ENCODE assay signal across 8 cellular contexts in the genomic region with DNA sequence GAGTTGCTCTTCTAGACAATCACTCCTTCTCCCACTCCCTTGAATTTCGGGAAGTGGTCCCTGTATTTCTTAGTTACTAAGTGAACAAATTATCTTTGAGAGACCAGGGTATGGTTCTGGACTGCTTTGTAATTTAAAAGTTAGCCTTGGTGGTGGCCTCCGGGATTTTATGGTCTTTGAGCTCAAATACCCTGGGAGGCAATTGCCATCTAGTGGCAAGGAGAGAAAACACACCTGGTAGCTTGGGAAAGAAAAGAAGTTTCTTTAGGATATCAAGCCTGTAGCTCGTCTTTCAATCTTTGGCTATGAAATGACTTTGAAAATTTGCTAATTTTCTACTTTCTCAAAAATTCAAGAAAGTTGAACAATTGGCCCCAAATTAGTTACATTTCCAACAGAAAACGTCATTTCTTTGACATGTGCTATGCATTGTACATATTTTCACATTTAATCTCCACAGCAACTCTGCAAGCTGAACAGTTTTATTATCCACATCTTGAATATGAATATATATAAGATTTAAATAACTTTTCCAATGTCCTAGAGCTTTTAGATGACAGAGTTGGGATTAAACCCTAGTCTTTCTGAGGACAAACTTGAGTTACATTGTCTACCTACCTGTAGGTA. TPM values are rescaled to one million over a fixed set of nuclear protein-coding genes. Genes with fewer than 3 reads are reported as not detected.
DNase-seq lines count a peak whose midpoint lies in the region; ATAC-seq and TF ChIP-seq lines count a peak whose summit lies in the region.

No MANE protein-coding gene starts in this region.

- H2AFZ ChIP-seq in smooth muscle cell (ENCODE audit: low read depth) = peak overlapping the region; percentile 78

- ATAC-seq in activated B cell treated with CpG ODN at 0.5 μM for 24 hours (ENCODE audit: low read depth) (peak; percentile 54), heart right ventricle (peak in 1 of 8 donors; percentile 33)

- H3K79me2 ChIP-seq in smooth muscle cell (ENCODE audit: low read depth) = no peaks in the 10 kb centered on the region

- no peaks in the 10 kb centered on the region for H3K27me3 Mint-ChIP-seq in activated B cell treated with CpG ODN at 0.5 μM for 24 hours

- TF ChIP-seq CTCF in NB4 (IDR thresholded peaks at IDR 0.05; ENCODE audit: low read depth, low read length) = peak; percentile 85
- TF ChIP-seq CTCF in activated B cell treated with CpG ODN at 0.5 μM for 24 hours (IDR thresholded peaks at IDR 0.05) = no peak
- peak; percentile 25 to 81 (median 64) for TF ChIP-seq CTCF in heart right ventricle (IDR thresholded peaks at IDR 0.05)
- peak; percentile 87 for TF ChIP-seq CTCF in smooth muscle cell (IDR thresholded peaks at IDR 0.05; ENCODE audit: borderline replicate concordance, insufficient read depth, poor library complexity, severe bottlenecking)

- 3 to 4% methylated on average over 4 of the region's 4 CpGs for WGBS in heart right ventricle, 2 donors
- WGBS in smooth muscle cell (ENCODE audit: low lambda C conversion rate) = 10% methylated on average over 4 of the region's 4 CpGs

- H3K4me2 ChIP-seq in smooth muscle cell = no peak overlapping the region

- H3F3A ChIP-seq in smooth muscle cell (ENCODE audit: low read depth) = no peaks in the 10 kb centered on the region

- H4K20me1 ChIP-seq in smooth muscle cell (ENCODE audit: low read depth) = no peaks in the 10 kb centered on the region

- DNase-seq in stimulated activated CD4-positive, alpha-beta T cell treated with anti-CD3 and anti-CD28 coated beads, Interleukin-4, amount 100 ng/mL, for 24 hours = peak; percentile 17
- DNase-seq in stimulated activated CD4-positive, alpha-beta T cell treated with anti-CD3 and anti-CD28 coated beads, Interleukin-2, amount 100 ng/mL, for 48 hours = no peak
- DNase-seq in HCEC 1CT (peak; percentile 54), NB4 (ENCODE audit: low read depth) (peak; percentile 58), activated B cell treated with CpG ODN at 0.5 μM for 24 hours (no peak), heart right ventricle (no peak), smooth muscle cell (lab: John Stamatoyannopoulos, UW; ENCODE audit: unreplicated experiment) (no peak), NCI-H187 (lab: John Stamatoyannopoulos, UW) (no peak)

- TF ChIP-seq POLR2A in NB4 (IDR thresholded peaks at IDR 0.05; ENCODE audit: extremely low read depth, insufficient read length) = no peak

- peaks cover 3% of the 10 kb centered on the region for H3K4me1 Mint-ChIP-seq in activated B cell treated with CpG ODN at 0.5 μM for 24 hours

- H3K4me3 Mint-ChIP-seq in activated B cell treated with CpG ODN at 0.5 μM for 24 hours = no peak overlapping the region

- POLR2A ChIA-PET in activated B cell treated with CpG ODN at 0.5 μM for 24 hours (lab: Charles Lee) = interaction anchor here (0.6 to 1.1 kb wide), 4 partner anchors 298 to 378 kb away, joined by 3 to 4 read pairs (median 3); no protein-coding TSS in a partner anchor

- peaks cover 0 to 6% (median 4%) of the 10 kb centered on the region in 7 donors for H3K27me3 ChIP-seq in heart right ventricle
- no peaks in the 10 kb centered on the region for H3K27me3 ChIP-seq in smooth muscle cell (ENCODE audit: low read depth)

- intact Hi-C loops in activated B cell treated with CpG ODN at 0.5 μM for 24 hours (cut with micrococcal nuclease) = loop anchor here (1.0 to 5.0 kb wide), 10 partner anchors 171 to 814 kb away; a partner anchor contains a TSS
- intact Hi-C loops in heart right ventricle (cut with DNase I) = loop anchor here in 4 of 10 donors (5.0 to 10.0 kb wide), 5 partner anchors 169 to 379 kb away; no protein-coding TSS in a partner anchor

- H3K9ac ChIP-seq in smooth muscle cell (ENCODE audit: low read depth) = no peak overlapping the region

- H3K9me3 ChIP-seq in heart right ventricle (no peaks in the 10 kb centered on the region), smooth muscle cell (replicated peaks; ENCODE audit: low read depth) (no peaks in the 10 kb centered on the region)

- CTCF ChIA-PET in activated B cell treated with CpG ODN at 0.5 μM for 24 hours (lab: Charles Lee) = interaction anchor here (0.8 to 4.1 kb wide), 30 partner anchors 8 to 805 kb away, joined by 3 to 56 read pairs (median 5); a partner anchor contains a TSS

- no peaks in the 10 kb centered on the region for H3K36me3 Mint-ChIP-seq in activated B cell treated with CpG ODN at 0.5 μM for 24 hours (ENCODE audit: low read depth)

- H3K27ac Mint-ChIP-seq in activated B cell treated with CpG ODN at 0.5 μM for 24 hours = no peak overlapping the region

- H3K27ac ChIP-seq in heart right ventricle (no peak overlapping the region), smooth muscle cell (ENCODE audit: low read depth) (no peak overlapping the region)

- no peaks in the 10 kb centered on the region for H3K4me1 ChIP-seq in heart right ventricle
- no peaks in the 10 kb centered on the region for H3K4me1 ChIP-seq in smooth muscle cell (ENCODE audit: low read depth)

- H3K36me3 ChIP-seq in heart right ventricle = no peaks in the 10 kb centered on the region
- no peaks in the 10 kb centered on the region for H3K36me3 ChIP-seq in smooth muscle cell (ENCODE audit: low read depth)

- H3K9me3 Mint-ChIP-seq in activated B cell treated with CpG ODN at 0.5 μM for 24 hours = no peaks in the 10 kb centered on the region

- H3K4me3 ChIP-seq in NB4 (ENCODE audit: low read depth, low read length) (no peak overlapping the region), heart right ventricle (no peak overlapping the region), smooth muscle cell (no peak overlapping the region)

RNA-seq across cellular contexts. Expression of a gene that starts 39.1 kb away (rescaled TPM):
- not detected in 2 replicates for total RNA-seq in activated B cell treated with CpG ODN at 0.5 μM for 24 hours
- not detected for total RNA-seq in heart right ventricle
- polyA plus RNA-seq in heart right ventricle = not detected
- total RNA-seq in smooth muscle cell = not detected in 2 replicates
- not detected in 2 replicates for polyA plus RNA-seq in smooth muscle cell

RNA-seq across cellular contexts. Expression of a gene that starts 41.3 kb away (rescaled TPM):
- total RNA-seq in activated B cell treated with CpG ODN at 0.5 μM for 24 hours = not detected in 2 replicates
- not detected for total RNA-seq in heart right ventricle
- not detected for polyA plus RNA-seq in heart right ventricle
- total RNA-seq in smooth muscle cell = 0.49 TPM in 1 of 2 replicates, not detected in the other
- polyA plus RNA-seq in smooth muscle cell = 0.46 and 0.87 TPM in 2 replicates

RNA-seq across cellular contexts. Expression of a gene that starts 58.3 kb away (rescaled TPM):
- total RNA-seq in activated B cell treated with CpG ODN at 0.5 μM for 24 hours (not detected in 2 replicates), heart right ventricle (1 to 10 TPM in 1 of 10 donors, under 1 TPM in 2, not detected in 7; 0.15 to 1.4 (median 0.28) TPM), smooth muscle cell (0.81 TPM in 1 of 2 replicates, not detected in the other)
- polyA plus RNA-seq in heart right ventricle (under 1 TPM in 1 of 2 donors, not detected in 1; 0.13 TPM), smooth muscle cell (not detected in 2 replicates)

Comparison
In these comparisons a context has a peak if more than half of its experiments do, and no peak if none do; other contexts are left out.
1. DNase-seq: peak in stimulated activated CD4-positive, alpha-beta T cell treated with anti-CD3 and anti-CD28 coated beads, Interleukin-4, amount 100 ng/mL, for 24 hours (single experiment), HCEC 1CT (single experiment) and NB4 (single experiment); none in stimulated activated CD4-positive, alpha-beta T cell treated with anti-CD3 and anti-CD28 coated beads, Interleukin-2, amount 100 ng/mL, for 48 hours (0 of 2), activated B cell treated with CpG ODN at 0.5 μM for 24 hours (single experiment), heart right ventricle (0 of 2), smooth muscle cell (single experiment) and NCI-H187 (0 of 2).